ENCODE assay signal across 8 cellular contexts in the genomic region with DNA sequence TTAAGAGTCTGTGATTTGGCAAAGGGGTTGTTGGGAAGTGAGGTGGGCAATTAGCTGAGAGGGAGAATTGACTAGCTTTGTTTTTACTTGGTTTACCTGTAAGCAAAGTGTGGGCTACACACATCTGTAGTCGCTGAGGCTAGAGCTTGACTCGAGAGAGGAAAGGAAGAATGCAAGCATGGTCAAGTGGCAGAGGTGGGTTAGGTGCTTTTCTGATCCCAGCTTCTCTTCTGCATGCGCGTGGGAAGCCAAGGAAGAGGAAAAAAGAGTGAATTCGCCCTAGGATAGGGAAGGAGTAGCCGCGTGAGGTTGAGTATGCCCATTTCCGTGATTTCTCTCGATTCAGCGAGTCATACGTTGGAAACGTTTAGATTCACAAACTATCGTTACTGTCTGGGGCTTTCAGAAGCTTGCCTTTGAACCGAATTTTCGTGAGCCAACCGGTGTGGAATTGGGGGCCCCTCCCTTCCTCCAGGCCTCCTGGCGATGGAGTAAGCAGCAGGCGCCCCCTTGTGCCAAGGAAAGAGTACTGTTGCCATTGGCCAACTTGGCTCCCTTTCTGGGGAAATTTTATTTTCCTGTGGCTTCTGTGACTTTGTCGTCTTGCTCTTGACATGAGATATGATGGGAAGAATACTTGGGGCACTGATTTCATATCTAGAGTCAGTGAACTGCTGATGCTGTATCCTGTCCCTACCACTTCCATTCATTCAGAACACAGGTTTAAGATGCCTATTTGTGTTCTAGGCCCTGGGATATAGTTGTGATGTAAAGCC. TPM values are rescaled to one million over a fixed set of nuclear protein-coding genes. Genes with fewer than 3 reads are reported as not detected.
A peak's percentile ranks its signal among the peaks of the same experiment; 100 is the strongest.
DNase-seq lines count a peak whose midpoint lies in the region; ATAC-seq and TF ChIP-seq lines count a peak whose summit lies in the region.

No MANE protein-coding gene starts in this region.

- H3K27ac Mint-ChIP-seq in activated T-helper 17 cell treated with anti-CD3 and anti-CD28 coated beads, Interleukin-2, amount 50 U/mL, for 72 hours = peak overlapping the region; percentile 100
- peak overlapping the region; percentile 100 for H3K27ac Mint-ChIP-seq in natural killer cell

- no peaks in the 10 kb centered on the region for H3K9me3 Mint-ChIP-seq in activated T-helper 17 cell treated with anti-CD3 and anti-CD28 coated beads, Interleukin-2, amount 50 U/mL, for 72 hours
- H3K9me3 Mint-ChIP-seq in natural killer cell = no peaks in the 10 kb centered on the region

- intact Hi-C loops in natural killer cell (cut with micrococcal nuclease) = loop anchor here (1.0 to 10.0 kb wide), 6 partner anchors 44 to 414 kb away; a partner anchor contains a TSS

- peak; percentile 92 for TF ChIP-seq CTCF in natural killer cell (IDR thresholded peaks at IDR 0.05)

- peaks cover 73% of the 10 kb centered on the region for H3K4me1 Mint-ChIP-seq in activated T-helper 17 cell treated with anti-CD3 and anti-CD28 coated beads, Interleukin-2, amount 50 U/mL, for 72 hours
- H3K4me1 Mint-ChIP-seq in natural killer cell = peaks cover 72 to 79% of the 10 kb centered on the region in 2 donors

- ATAC-seq in activated T-helper 17 cell treated with anti-CD3 and anti-CD28 coated beads, Interleukin-2, amount 50 U/mL, for 72 hours (replicated peaks) = peak; percentile 25
- ATAC-seq in natural killer cell (peak; percentile 19 to 42 (median 21)), GM19455 (IDR thresholded peaks at IDR 0.05; ENCODE audit: unreplicated experiment) (no peak)

- H3K36me3 Mint-ChIP-seq in activated T-helper 17 cell treated with anti-CD3 and anti-CD28 coated beads, Interleukin-2, amount 50 U/mL, for 72 hours (ENCODE audit: low read depth) = peaks cover 59% of the 10 kb centered on the region
- H3K36me3 Mint-ChIP-seq in natural killer cell = peaks cover 11% of the 10 kb centered on the region

- DNase-seq in GM04504 (ENCODE audit: low read depth) (peak; percentile 71), Kasumi-1 (lab: John Stamatoyannopoulos, UW) (peak; percentile 88 to 90), RPMI7951 (ENCODE audit: low read depth) (peak; percentile 84), fibroblast of peridontal ligament (ENCODE audit: extremely low read depth) (peak; percentile 86), natural killer cell (peak; percentile 73)
- DNase-seq in stimulated activated naive CD4-positive, alpha-beta T cell (lab: John Stamatoyannopoulos, UW) = peak; percentile 66 to 89 (median 87)

- H3K27me3 Mint-ChIP-seq in activated T-helper 17 cell treated with anti-CD3 and anti-CD28 coated beads, Interleukin-2, amount 50 U/mL, for 72 hours = no peaks in the 10 kb centered on the region
- no peaks in the 10 kb centered on the region for H3K27me3 Mint-ChIP-seq in natural killer cell (ENCODE audit: low read depth in 2 of 2)

- peak overlapping the region; percentile 91 for H3K4me3 Mint-ChIP-seq in activated T-helper 17 cell treated with anti-CD3 and anti-CD28 coated beads, Interleukin-2, amount 50 U/mL, for 72 hours
- peak overlapping the region; percentile 100 for H3K4me3 Mint-ChIP-seq in natural killer cell

RNA-seq across cellular contexts. Expression of a gene that starts 1.3 kb away (rescaled TPM):
- total RNA-seq in RPMI7951 (2014; rRNA removed; shearing (Covaris generic)) = 18.5 and 24.4 TPM in 2 replicates
- 10 to 100 TPM; 14.0 to 18.1 TPM for total RNA-seq in activated T-helper 17 cell treated with anti-CD3 and anti-CD28 coated beads, Interleukin-2, amount 50 U/mL, for 72 hours
- total RNA-seq in natural killer cell = 10 to 100 TPM; 23.1 to 35.2 (median 30.3) TPM

RNA-seq across cellular contexts. Expression of a gene that starts 37.5 kb away (rescaled TPM):
- 11.1 and 20.8 TPM in 2 replicates for total RNA-seq in RPMI7951 (2014; rRNA removed; shearing (Covaris generic))
- total RNA-seq in activated T-helper 17 cell treated with anti-CD3 and anti-CD28 coated beads, Interleukin-2, amount 50 U/mL, for 72 hours = 10 to 100 TPM; 84.3 to 86.1 TPM
- total RNA-seq in natural killer cell = 10 to 100 TPM; 70.0 to 74.6 (median 72.3) TPM
